19 cellular contexts compared by ENCODE assay signal in genomic region chr11:17531071-17531817, GRCh38. TPM values are rescaled to one million over a fixed set of nuclear protein-coding genes. Genes with fewer than 3 reads are reported as not detected.
DNase-seq lines count a peak whose midpoint lies in the region; ATAC-seq and TF ChIP-seq lines count a peak whose summit lies in the region.
"Had no signal": no experiment of that assay in that cellular context is flagged by ENCODE, and none has a peak within 500 bp of the region (broad histone marks: within the 10 kb centered on the region; RNA-seq: fewer than 3 reads in every experiment).

No MANE protein-coding gene starts in this region.

- no peaks in the 10 kb centered on the region for H3K9me3 Mint-ChIP-seq in chondrocyte (ENCODE audit: low read depth)
- no peaks in the 10 kb centered on the region for H3K9me3 Mint-ChIP-seq in type B pancreatic cell
- H3K9me3 Mint-ChIP-seq: CD8-positive, alpha-beta memory T cell had no signal

- H3K27me3 Mint-ChIP-seq in chondrocyte (ENCODE audit: low read depth) (peaks cover 9% of the 10 kb centered on the region), type B pancreatic cell (peaks cover 11% of the 10 kb centered on the region)
- H3K27me3 Mint-ChIP-seq: activated naive CD8-positive, alpha-beta T cell had no signal

- H3K4me1 ChIP-seq in suprapubic skin: no peaks in the 10 kb centered on the region

- 82% methylated on average over 16 of the region's 25 CpGs for WGBS in suprapubic skin

- H3K4me3 ChIP-seq in suprapubic skin: no peak overlapping the region
- H3K4me3 ChIP-seq: K562, transverse colon had no signal

- no peak for TF ChIP-seq EP300 in suprapubic skin (IDR thresholded peaks at IDR 0.05)

- no peak for TF ChIP-seq POLR2A in suprapubic skin (IDR thresholded peaks at IDR 0.05)

- no peak overlapping the region for H3K27ac ChIP-seq in suprapubic skin

- H3K4me3 Mint-ChIP-seq in chondrocyte (ENCODE audit: unreplicated experiment) (no peak overlapping the region), type B pancreatic cell (peak overlapping the region; percentile 50)
- H3K4me3 Mint-ChIP-seq: activated naive CD8-positive, alpha-beta T cell; CD8-positive, alpha-beta memory T cell had no signal

- no peak for ATAC-seq in Right ventricle myocardium superior (ENCODE audit: poor library complexity)
- ATAC-seq in Right ventricle myocardium inferior: no peak
- no peak for ATAC-seq in HG03457 (IDR thresholded peaks at IDR 0.05; ENCODE audit: unreplicated experiment)
- no peak for ATAC-seq in HG03571 (IDR thresholded peaks at IDR 0.05; ENCODE audit: unreplicated experiment)
- ATAC-seq: K562 had no signal

- peaks cover 24% of the 10 kb centered on the region for H3K27me3 ChIP-seq in suprapubic skin
- H3K27me3 ChIP-seq: transverse colon had no signal

- peak; percentile 24 for DNase-seq in Right ventricle myocardium superior
- DNase-seq in Right ventricle myocardium inferior (ENCODE audit: missing footprints): no peak
- DNase-seq in NCI-H510A treated with DMSO at 0.1 percent for 48 hours (lab: John Stamatoyannopoulos, UW): peak; percentile 60
- DNase-seq in chondrocyte (ENCODE audit: low spot score): peak; percentile 56
- no peak for DNase-seq in type B pancreatic cell (ENCODE audit: extremely low spot score, unreplicated experiment)
- DNase-seq in suprapubic skin (ENCODE audit: low spot score in 2 of 2): no peak
- DNase-seq: activated CD4-positive, alpha-beta T cell treated with anti-CD3 and anti-CD28 coated beads for 4 hours; CD8-positive, alpha-beta memory T cell; effector CD8-positive, alpha-beta T cell; midbrain; T1000 had no signal

- intact Hi-C loops in Right ventricle myocardium superior (cut with DNase I): no loop called here
- intact Hi-C loops in Right ventricle myocardium inferior (cut with DNase I): no loop called here

- no peak for TF ChIP-seq CTCF in chondrocyte (IDR thresholded peaks at IDR 0.05)
- no peak for TF ChIP-seq CTCF in type B pancreatic cell (conservative IDR thresholded peaks at IDR 0.05)
- no peak for TF ChIP-seq CTCF in suprapubic skin (IDR thresholded peaks at IDR 0.05)

- H3K9me3 ChIP-seq in suprapubic skin: no peaks in the 10 kb centered on the region
- H3K9me3 ChIP-seq: transverse colon had no signal

- H3K36me3 Mint-ChIP-seq in chondrocyte (ENCODE audit: low read depth) (no peaks in the 10 kb centered on the region), type B pancreatic cell (no peaks in the 10 kb centered on the region)
- H3K36me3 Mint-ChIP-seq: activated naive CD8-positive, alpha-beta T cell; CD8-positive, alpha-beta memory T cell had no signal

- H3K27ac Mint-ChIP-seq in chondrocyte (ENCODE audit: unreplicated experiment) (no peak overlapping the region), type B pancreatic cell (peak overlapping the region; percentile 85)
- H3K27ac Mint-ChIP-seq: activated naive CD8-positive, alpha-beta T cell; CD8-positive, alpha-beta memory T cell had no signal

- H3K36me3 ChIP-seq in suprapubic skin: no peaks in the 10 kb centered on the region
- H3K36me3 ChIP-seq: transverse colon had no signal

- H3K4me1 Mint-ChIP-seq in chondrocyte (ENCODE audit: low read depth) (peaks cover 39% of the 10 kb centered on the region), type B pancreatic cell (ENCODE audit: unreplicated experiment) (peaks cover 33% of the 10 kb centered on the region)
- H3K4me1 Mint-ChIP-seq: CD8-positive, alpha-beta memory T cell had no signal

RNA-seq across cellular contexts. Expression of gene USH1C, which starts 13.0 kb away (rescaled TPM):
- 0.78 TPM for total RNA-seq in Right ventricle myocardium superior
- total RNA-seq in Right ventricle myocardium inferior: not detected
- 0.72 to 0.92 TPM in 2 of 3 replicates, not detected in the other for total RNA-seq in chondrocyte
- 21.8 and 30.0 TPM in 2 replicates for total RNA-seq in type B pancreatic cell (ENCODE audit: low replicate concordance)
- not detected for total RNA-seq in suprapubic skin
- total RNA-seq: bronchial epithelial cell; CD8-positive, alpha-beta memory T cell; fibroblast of lung; K562; osteocyte had no signal

RNA-seq across cellular contexts. Expression of gene OTOG, which starts 15.8 kb away (rescaled TPM):
- total RNA-seq in Right ventricle myocardium superior: not detected
- total RNA-seq in Right ventricle myocardium inferior: not detected
- total RNA-seq in chondrocyte: 0.08 to 0.82 TPM in 2 of 3 replicates, not detected in the other
- 0.21 and 1.5 TPM in 2 replicates for total RNA-seq in type B pancreatic cell (ENCODE audit: low replicate concordance)
- total RNA-seq in suprapubic skin: not detected
- total RNA-seq: bronchial epithelial cell; CD8-positive, alpha-beta memory T cell; fibroblast of lung; K562; osteocyte; transverse colon had no signal

RNA-seq across cellular contexts. Expression of gene ABCC8, which starts 54.6 kb away (rescaled TPM):
- total RNA-seq in Right ventricle myocardium superior (0.91 TPM), Right ventricle myocardium inferior (1.1 TPM), chondrocyte (not detected in 3 replicates), type B pancreatic cell (ENCODE audit: low replicate concordance) (80.5 and 106 TPM in 2 replicates), suprapubic skin (under 1 TPM in 1 of 4 donors, not detected in 3; 0.42 TPM)
- total RNA-seq: bronchial epithelial cell; CD8-positive, alpha-beta memory T cell; fibroblast of lung; K562; osteocyte had no signal

Comparison
In these comparisons a context has a peak if more than half of its experiments do, and no peak if none do; other contexts are left out.
1. DNase-seq: peak in Right ventricle myocardium superior (single experiment), NCI-H510A treated with DMSO at 0.1 percent for 48 hours (single experiment) and chondrocyte (single experiment); none in Right ventricle myocardium inferior (single experiment), type B pancreatic cell (single experiment) and suprapubic skin (0 of 2).
2. RNA of gene USH1C, which starts 13.0 kb away (total RNA-seq): 21.8 to 30.0 TPM in type B pancreatic cell; 0.78 TPM in Right ventricle myocardium superior (single experiment), 0.72 to 0.92 TPM in chondrocyte, not detected in Right ventricle myocardium inferior (single experiment) and not detected in suprapubic skin; every median in the first group is over 10 times any median in the second.
3. RNA of gene ABCC8, which starts 54.6 kb away (total RNA-seq): 80.5 to 106 TPM in type B pancreatic cell; 1.1 TPM in Right ventricle myocardium inferior (single experiment), 0.91 TPM in Right ventricle myocardium superior (single experiment), not detected in chondrocyte and 0.42 TPM in suprapubic skin; every median in the first group is over 10 times any median in the second.